10 cellular contexts compared by ENCODE assay signal in genomic region chrX:112147206-112147605, GRCh38.
DNase-seq lines count a peak whose midpoint lies in the region; ATAC-seq, FAIRE-seq and TF ChIP-seq lines count a peak whose summit lies in the region.
"Had no signal": no experiment of that assay in that cellular context is flagged by ENCODE, and none has a peak within 500 bp of the region (broad histone marks: within the 10 kb centered on the region; RNA-seq: fewer than 3 reads in every experiment).

No MANE protein-coding gene starts in this region.

- 0 out of 3 replicates have a peak, but pooled peaks have one; percentile 9 for TF ChIP-seq CTCF in A549 (IDR thresholded peaks at IDR 0.05)
- TF ChIP-seq CTCF in GM13976 (IDR thresholded peaks at IDR 0.05; ENCODE audit: borderline replicate concordance, control extremely low read depth, extremely low read depth, insufficient read depth, missing control alignments): peak; percentile 29

- POLR2A ChIA-PET in A549 (lab: Yijun Ruan, JAX): no interaction called here

- in situ Hi-C loops in GM13976 (cut with MboI; ENCODE audit: low sequenced_read_pairs, unreplicated experiment): no loop called here

- H3K27ac ChIP-seq in A549: no peak overlapping the region

- peak; percentile 39 for FAIRE-seq in A549 (lab: Jason Lieb, UNC)

- peak in 1 of 2 experiments; percentile 63; a peak in 3 of 6 replicates for ATAC-seq in A549
- ATAC-seq in GM18517 (IDR thresholded peaks at IDR 0.05; ENCODE audit: unreplicated experiment): no peak
- no peak for ATAC-seq in HG03521 (IDR thresholded peaks at IDR 0.05; ENCODE audit: unreplicated experiment)
- no peak for ATAC-seq in GM21447 (IDR thresholded peaks at IDR 0.05; ENCODE audit: unreplicated experiment)

- CTCF ChIA-PET in A549 (lab: Yijun Ruan, JAX): interaction anchor here (0.6 to 0.7 kb wide), 4 partner anchors 11 to 702 kb away, joined by 3 to 4 read pairs (median 4); no protein-coding TSS in a partner anchor

- no peak for TF ChIP-seq POLR2A in A549 (IDR thresholded peaks at IDR 0.05; ENCODE audit: low read length)

- DNase-seq in A549 (ENCODE audit: low read depth in 1 of 2, low spot score in 1 of 2) (peak; percentile 1 to 2), GM13976 (ENCODE audit: low spot score) (no peak), OCI-M1 (lab: John Stamatoyannopoulos, UW) (peak; percentile 42), foreskin melanocyte (peak; percentile 6), NCI-H2107 (lab: John Stamatoyannopoulos, UW) (no peak)
- DNase-seq: naive B cell, NCI-H1105 had no signal

- TF ChIP-seq EP300 in A549 (IDR thresholded peaks at IDR 0.05): no peak

- H3K4me3 ChIP-seq in A549: no peak overlapping the region

- TF ChIP-seq RAD21 in A549 (conservative IDR thresholded peaks at IDR 0.05 in 1 of 2, IDR thresholded peaks at IDR 0.05 in 1 of 2): peak; percentile 14 to 27; a peak in 1 of 5 replicates

- no peaks in the 10 kb centered on the region for H3K4me1 ChIP-seq in A549

- no peak overlapping the region for H3K4me2 ChIP-seq in A549

- 0% methylated on average over 2 of the region's 2 CpGs for WGBS in A549 (ENCODE audit: missing lambda C conversion rate)

- no peaks in the 10 kb centered on the region for H3K9me3 ChIP-seq in A549

TF ChIP-seq in A549, 52 proteins besides CTCF, POLR2A, EP300 and RAD21:
- TF ChIP-seq HOXB13 (CRISPR knock-in tag; IDR thresholded peaks at IDR 0.05; ENCODE audit: low read depth) (no peak), CHD2 (IDR thresholded peaks at IDR 0.05; ENCODE audit: low read length, partially characterized antibody) (no peak), RFX5 (IDR thresholded peaks at IDR 0.05) (no peak), SMC3 (IDR thresholded peaks at IDR 0.05) (no peak), MAZ (IDR thresholded peaks at IDR 0.05; ENCODE audit: borderline replicate concordance, low read depth, low read length) (no peak), JUNB (IDR thresholded peaks at IDR 0.05) (no peak), MYC (IDR thresholded peaks at IDR 0.05; ENCODE audit: borderline replicate concordance, low read length) (no peak), ZC3H11A (IDR thresholded peaks at IDR 0.05) (no peak), POLR2AphosphoS2 (conservative IDR thresholded peaks at IDR 0.05; ENCODE audit: low read length) (no peak), RCOR1 (IDR thresholded peaks at IDR 0.05; ENCODE audit: low read depth, low read length) (no peak), HOXB5 (CRISPR knock-in tag; IDR thresholded peaks at IDR 0.05) (no peak)
TF ChIP-seq in A549: peak in this region for 0.

Comparison
In these comparisons a context has a peak if more than half of its experiments do, and no peak if none do; other contexts are left out.
1. DNase-seq: peak in A549 (2 of 2), OCI-M1 (single experiment) and foreskin melanocyte (single experiment); none in GM13976 (single experiment) and NCI-H2107 (single experiment).